ENCODE assay signal across 15 cellular contexts in the genomic region with DNA sequence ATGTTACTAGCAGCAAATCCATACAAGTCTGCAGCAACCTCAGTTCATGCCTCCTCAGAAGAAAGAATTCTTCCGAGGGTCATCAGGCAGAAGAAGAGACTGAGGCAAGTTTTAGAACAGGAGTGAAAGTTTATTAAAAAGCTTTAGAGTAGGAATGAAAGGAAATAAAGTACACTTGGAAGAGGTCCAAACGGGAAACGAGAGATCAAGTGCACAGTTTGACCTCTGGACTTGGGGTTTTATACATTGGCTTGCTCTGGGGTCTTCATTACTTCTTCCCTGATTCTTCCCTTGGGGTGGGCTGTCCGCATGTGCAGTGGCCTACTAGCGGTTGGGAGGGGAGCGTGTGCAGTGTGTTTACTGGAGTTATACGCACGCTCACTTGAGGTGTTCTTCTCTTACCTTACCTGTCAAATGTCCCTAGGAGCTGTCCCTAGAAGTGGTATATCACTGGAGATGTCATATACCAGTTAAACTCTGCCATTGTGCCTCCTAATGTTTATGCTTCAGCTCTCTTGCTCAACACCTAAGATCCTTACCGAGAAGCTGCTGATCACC.
DNase-seq lines count a peak whose midpoint lies in the region; ATAC-seq and TF ChIP-seq lines count a peak whose summit lies in the region.
"Had no signal": no experiment of that assay in that cellular context is flagged by ENCODE, and none has a peak within 500 bp of the region (broad histone marks: within the 10 kb centered on the region; RNA-seq: fewer than 3 reads in every experiment).

No MANE protein-coding gene starts in this region.

- CTCF ChIA-PET in Calu3 (lab: Charles Lee) = interaction anchor here (1.0 to 1.5 kb wide), 2 partner anchors 15 to 20 kb away, joined by 3 to 4 read pairs; no protein-coding TSS in a partner anchor

- H3K27me3 ChIP-seq in mesendoderm (ENCODE audit: insufficient read depth, low read length, poor library complexity) = no peaks in the 10 kb centered on the region
- H3K27me3 ChIP-seq in trophoblast cell (ENCODE audit: insufficient read depth, low read length) = no peaks in the 10 kb centered on the region
- no peaks in the 10 kb centered on the region for H3K27me3 ChIP-seq in transverse colon
- H3K27me3 ChIP-seq in SJCRH30 = no peaks in the 10 kb centered on the region
- H3K27me3 ChIP-seq: BE2C had no signal

- H2BK5ac ChIP-seq in mesendoderm (ENCODE audit: low read length) (no peak overlapping the region), trophoblast cell (ENCODE audit: low read depth, low read length, poor library complexity) (no peak overlapping the region)

- H3K4ac ChIP-seq in mesendoderm (ENCODE audit: low read depth, low read length) = peak overlapping the region; percentile 65
- no peak overlapping the region for H3K4ac ChIP-seq in trophoblast cell (ENCODE audit: low read depth, low read length)

- in situ Hi-C loops in transverse colon (cut with MboI; ENCODE audit: low pct_ligation_motif_present in 1 of 4, low pct_unique_long_range_greater_than_20kb in 1 of 4, low sequenced_read_pairs in 3 of 4) = no loop called here

- H2AFZ ChIP-seq in trophoblast cell (ENCODE audit: insufficient read depth, low read length, poor library complexity) = no peak overlapping the region
- H2AFZ ChIP-seq: GM23248 had no signal

- H3K14ac ChIP-seq in trophoblast cell (ENCODE audit: low read length) = no peak overlapping the region

- H3K27ac Mint-ChIP-seq in Calu3 (ENCODE audit: unreplicated experiment) = peak overlapping the region; percentile 1

- intact Hi-C loops in Calu3 (cut with micrococcal nuclease; ENCODE audit: unreplicated experiment) = no loop called here
- intact Hi-C loops in transverse colon (cut with DNase I; ENCODE audit: low total_unique reads) = no loop called here

- no CpG with 5 or more reads among the region's 9 CpGs for WGBS in mesendoderm (ENCODE audit: extremely low coverage, insufficient coverage, low lambda C conversion rate)
- WGBS in trophoblast cell (ENCODE audit: extremely low coverage, insufficient coverage, insufficient read length) = no CpG with 5 or more reads among the region's 9 CpGs
- 73 to 82% methylated on average over 8 to 9 of the region's 9 CpGs for WGBS in transverse colon (ENCODE audit: low coverage in 1 of 2), 2 donors

- no peak overlapping the region for H3K27ac ChIP-seq in mesendoderm (ENCODE audit: low read depth, low read length)
- H3K27ac ChIP-seq in trophoblast cell (ENCODE audit: low read depth, low read length) = no peak overlapping the region
- no peak overlapping the region for H3K27ac ChIP-seq in transverse colon
- no peak overlapping the region for H3K27ac ChIP-seq in SJCRH30
- H3K27ac ChIP-seq: C4-2B, GM23248 had no signal

- H2BK15ac ChIP-seq in mesendoderm (replicated peaks; ENCODE audit: low read depth) = no peak overlapping the region

- H3K23ac ChIP-seq in mesendoderm (ENCODE audit: low read length) (no peak overlapping the region), trophoblast cell (ENCODE audit: low read length) (no peak overlapping the region)

- H3K9me3 ChIP-seq in trophoblast cell (ENCODE audit: insufficient read depth, low read depth, low read length) = no peaks in the 10 kb centered on the region
- no peaks in the 10 kb centered on the region for H3K9me3 ChIP-seq in transverse colon
- H3K9me3 ChIP-seq in SJCRH30 (replicated peaks) = 0 out of 2 replicates have a peak, but pooled peaks cover 4% of the 10 kb centered on the region
- H3K9me3 ChIP-seq: BE2C had no signal

- no peak overlapping the region for H3K4me3 ChIP-seq in mesendoderm (ENCODE audit: low read length)
- no peak overlapping the region for H3K4me3 ChIP-seq in trophoblast cell (ENCODE audit: low read depth, low read length)
- no peak overlapping the region for H3K4me3 ChIP-seq in transverse colon
- no peak overlapping the region for H3K4me3 ChIP-seq in SJCRH30
- H3K4me3 ChIP-seq: GM23248 had no signal

- H3K56ac ChIP-seq in mesendoderm (ENCODE audit: low read length) = peak overlapping the region; percentile 6

- no peak overlapping the region for H3K4me2 ChIP-seq in mesendoderm (ENCODE audit: low read length)
- H3K4me2 ChIP-seq in trophoblast cell (ENCODE audit: low read length) = no peak overlapping the region

- H3K79me1 ChIP-seq in mesendoderm (ENCODE audit: low read length) (no peaks in the 10 kb centered on the region), trophoblast cell (ENCODE audit: low read length) (no peaks in the 10 kb centered on the region)

- BruUV-seq in Calu3 (replicated peaks; lab: Mats Ljungman, UMichigan) = no TSS peak

- H2BK12ac ChIP-seq in trophoblast cell (ENCODE audit: low read length) = no peak overlapping the region

- no peaks in the 10 kb centered on the region for H3K9me3 Mint-ChIP-seq in Calu3 (ENCODE audit: low read depth, unreplicated experiment)

- no peak overlapping the region for H4K91ac ChIP-seq in trophoblast cell (ENCODE audit: low read depth, low read length)

- no peak for TF ChIP-seq CTCF in Calu3 (IDR thresholded peaks at IDR 0.05; ENCODE audit: unreplicated experiment)
- TF ChIP-seq CTCF in transverse colon (IDR thresholded peaks at IDR 0.05) = no peak

- H2AK5ac ChIP-seq in mesendoderm (ENCODE audit: low read length) = no peak overlapping the region
- H2AK5ac ChIP-seq in trophoblast cell (ENCODE audit: low read length) = no peak overlapping the region

- H3K18ac ChIP-seq in mesendoderm (ENCODE audit: low read length) (no peak overlapping the region), trophoblast cell (ENCODE audit: low read length) (no peak overlapping the region)

- no peaks in the 10 kb centered on the region for H3K36me3 Mint-ChIP-seq in Calu3 (ENCODE audit: insufficient read depth, unreplicated experiment)
- H3K36me3 Mint-ChIP-seq: CD4-positive, alpha-beta memory T cell had no signal

- no peaks in the 10 kb centered on the region for H3K27me3 Mint-ChIP-seq in Calu3 (ENCODE audit: unreplicated experiment)

- no peaks in the 10 kb centered on the region for H3K79me2 ChIP-seq in mesendoderm (ENCODE audit: control insufficient read depth, insufficient read depth, low read length)
- no peaks in the 10 kb centered on the region for H3K79me2 ChIP-seq in trophoblast cell (ENCODE audit: control insufficient read depth, insufficient read depth, low read length, poor library complexity)

- no peak for ATAC-seq in GM21360 (IDR thresholded peaks at IDR 0.05; ENCODE audit: unreplicated experiment)
- ATAC-seq: HepG2 had no signal

- H3K4me1 ChIP-seq in mesendoderm (ENCODE audit: control insufficient read depth, low read depth, low read length) (peaks cover 6% of the 10 kb centered on the region), trophoblast cell (ENCODE audit: control insufficient read depth in 1 of 2, insufficient read depth in 2 of 2, low read length in 2 of 2) (no peaks in the 10 kb centered on the region), transverse colon (peaks cover 0 to 16% (median 8%) of the 10 kb centered on the region in 4 donors), SJCRH30 (no peaks in the 10 kb centered on the region)
- H3K4me1 ChIP-seq: BE2C had no signal

- H2BK120ac ChIP-seq in mesendoderm (ENCODE audit: low read depth, low read length) (no peak overlapping the region), trophoblast cell (ENCODE audit: insufficient read depth, low read length, poor library complexity) (no peak overlapping the region)

- H4K8ac ChIP-seq in mesendoderm (ENCODE audit: low read depth, low read length) (no peak overlapping the region), trophoblast cell (ENCODE audit: low read depth, low read length) (no peak overlapping the region)

- no peak overlapping the region for H3K4me3 Mint-ChIP-seq in Calu3 (ENCODE audit: low read depth, unreplicated experiment)
- H3K4me3 Mint-ChIP-seq: CD4-positive, alpha-beta memory T cell had no signal

- H3K36me3 ChIP-seq in mesendoderm (ENCODE audit: control insufficient read depth, insufficient read depth, low read length) (no peaks in the 10 kb centered on the region), trophoblast cell (ENCODE audit: control insufficient read depth in 1 of 2, insufficient read depth in 2 of 2, low read length in 2 of 2) (no peaks in the 10 kb centered on the region), transverse colon (no peaks in the 10 kb centered on the region), SJCRH30 (no peaks in the 10 kb centered on the region)
- H3K36me3 ChIP-seq: BE2C had no signal

- no peak overlapping the region for H4K5ac ChIP-seq in mesendoderm (ENCODE audit: low read length)

- TF ChIP-seq POLR2A in transverse colon (IDR thresholded peaks at IDR 0.05) = no peak

- no peak overlapping the region for H4K12ac ChIP-seq in trophoblast cell (ENCODE audit: low read depth, low read length)

- DNase-seq in Calu3 = no peak
- peak; percentile 35 for DNase-seq in LoVo (ENCODE audit: low spot score)
- DNase-seq in mesendoderm = no peak
- no peak for DNase-seq in trophoblast cell
- DNase-seq in transverse colon = no peak
- no peak for DNase-seq in SJCRH30
- DNase-seq in T-helper 9 cell = no peak
- DNase-seq: CD4-positive, alpha-beta memory T cell; GF-D8; H7 had no signal

- TF ChIP-seq EP300 in transverse colon (IDR thresholded peaks at IDR 0.05; ENCODE audit: low read depth) = no peak

- H3K4me1 Mint-ChIP-seq in Calu3 (ENCODE audit: low read depth, unreplicated experiment) = peaks cover 53% of the 10 kb centered on the region

- H3K9ac ChIP-seq in mesendoderm (ENCODE audit: low read length) (no peak overlapping the region), trophoblast cell (ENCODE audit: low read length) (peak overlapping the region; percentile 24)
- H3K9ac ChIP-seq: GM23248 had no signal
